In the genomic region with DNA sequence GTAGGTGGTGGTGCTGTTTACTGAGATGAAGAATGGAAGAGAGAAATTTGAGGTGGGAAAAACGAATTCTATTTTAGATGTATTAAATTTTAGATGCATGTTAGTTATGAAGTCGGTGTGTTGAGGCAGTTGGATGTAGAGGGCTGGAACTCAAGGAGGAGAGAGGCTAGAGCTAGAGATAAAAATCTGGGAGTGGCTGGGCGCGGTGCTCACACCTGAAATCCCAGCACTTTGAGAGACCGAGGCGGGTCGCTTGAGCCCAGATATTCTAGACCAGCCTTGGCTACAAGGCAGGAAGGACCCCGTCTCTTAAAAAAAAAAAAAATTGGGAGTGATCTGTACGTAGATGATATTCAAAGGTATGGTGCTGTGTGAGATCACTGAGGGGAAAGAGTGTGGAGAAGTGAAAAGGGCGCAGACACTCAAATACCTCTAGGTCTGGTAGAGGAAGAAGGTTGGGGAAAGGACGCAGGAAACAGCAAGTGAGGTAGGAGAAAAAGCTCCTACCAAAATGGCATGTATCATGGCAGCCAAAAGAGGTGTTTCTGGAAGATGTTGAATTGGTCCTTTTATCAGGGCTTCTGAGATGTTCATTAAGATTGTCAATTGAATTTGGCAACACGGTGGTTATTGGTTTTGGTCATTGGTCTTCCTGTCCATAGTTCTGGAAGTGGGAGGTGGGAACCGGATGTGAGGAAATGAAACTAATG, we compare ENCODE assay signal across 8 cellular contexts. TPM values are rescaled to one million over a fixed set of nuclear protein-coding genes. Genes with fewer than 3 reads are reported as not detected.
DNase-seq lines count a peak whose midpoint lies in the region; ATAC-seq and TF ChIP-seq lines count a peak whose summit lies in the region.

No MANE protein-coding gene starts in this region.

- POLR2A ChIA-PET in CD8-positive, alpha-beta T cell (lab: Charles Lee), result interaction anchor here (1.5 to 3.8 kb wide), 2 partner anchors 63 to 67 kb away, joined by 3 to 45 read pairs; partner anchors contain the start of gene KLHL24

- no peaks in the 10 kb centered on the region for H3K27me3 Mint-ChIP-seq in CD8-positive, alpha-beta T cell (ENCODE audit: low read depth)
- H3K27me3 Mint-ChIP-seq in chondrocyte (ENCODE audit: low read depth), result no peaks in the 10 kb centered on the region
- no peaks in the 10 kb centered on the region for H3K27me3 Mint-ChIP-seq in natural killer cell treated with Interleukin-12 subunit alpha and Interleukin-12 subunit beta and Interleukin-15 and Interleukin-18, amount 100 ng/mL, for 72 hours

- DNase-seq in CD8-positive, alpha-beta T cell, result no peak
- DNase-seq in MV-4-11 (lab: John Stamatoyannopoulos, UW), result peak; percentile 3
- no peak for DNase-seq in chondrocyte (ENCODE audit: low spot score)
- DNase-seq in natural killer cell treated with Interleukin-12 subunit alpha and Interleukin-12 subunit beta and Interleukin-15 and Interleukin-18, amount 100 ng/mL, for 72 hours (ENCODE audit: low spot score), result no peak
- DNase-seq in COR-L47 (lab: John Stamatoyannopoulos, UW), result no peak
- DNase-seq in iPS-NIHi7 (ENCODE audit: extremely low spot score), result no peak

- intact Hi-C loops in CD8-positive, alpha-beta T cell (cut with DNase I, micrococcal nuclease), result loop anchor here in 1 of 2 experiments (5.0 kb wide), 1 partner anchor 183 kb away; the partner anchor contains the start of gene PARL

- no peaks in the 10 kb centered on the region for H3K9me3 ChIP-seq in CD8-positive, alpha-beta T cell (ENCODE audit: low read length)

- H3K27me3 ChIP-seq in CD8-positive, alpha-beta T cell (ENCODE audit: insufficient read depth, low read length), result no peaks in the 10 kb centered on the region

- no peak overlapping the region for H3K27ac ChIP-seq in CD8-positive, alpha-beta T cell (ENCODE audit: low read depth, low read length)

- H3K4me3 ChIP-seq in CD8-positive, alpha-beta T cell (ENCODE audit: low read depth, low read length), result peak overlapping the region; percentile 93

- CTCF ChIA-PET in CD8-positive, alpha-beta T cell (lab: Charles Lee), result interaction anchor here (0.6 kb wide), 1 partner anchor 93 kb away, joined by 3 read pairs; no protein-coding TSS in a partner anchor

- peak overlapping the region; percentile 94 for H3K27ac Mint-ChIP-seq in CD8-positive, alpha-beta T cell
- peak overlapping the region; percentile 92 for H3K27ac Mint-ChIP-seq in chondrocyte (ENCODE audit: unreplicated experiment)
- H3K27ac Mint-ChIP-seq in natural killer cell treated with Interleukin-12 subunit alpha and Interleukin-12 subunit beta and Interleukin-15 and Interleukin-18, amount 100 ng/mL, for 72 hours, result peak overlapping the region; percentile 68 to 79

- H3K4me3 Mint-ChIP-seq in CD8-positive, alpha-beta T cell, result peak overlapping the region; percentile 99
- H3K4me3 Mint-ChIP-seq in chondrocyte (ENCODE audit: unreplicated experiment), result peak overlapping the region; percentile 83
- H3K4me3 Mint-ChIP-seq in natural killer cell treated with Interleukin-12 subunit alpha and Interleukin-12 subunit beta and Interleukin-15 and Interleukin-18, amount 100 ng/mL, for 72 hours, result peak overlapping the region; percentile 87

- H3K9me3 Mint-ChIP-seq in CD8-positive, alpha-beta T cell, result no peaks in the 10 kb centered on the region
- H3K9me3 Mint-ChIP-seq in chondrocyte (ENCODE audit: low read depth), result no peaks in the 10 kb centered on the region
- no peaks in the 10 kb centered on the region for H3K9me3 Mint-ChIP-seq in natural killer cell treated with Interleukin-12 subunit alpha and Interleukin-12 subunit beta and Interleukin-15 and Interleukin-18, amount 100 ng/mL, for 72 hours

- ATAC-seq in CD8-positive, alpha-beta T cell, result no peak
- ATAC-seq in natural killer cell treated with Interleukin-12 subunit alpha and Interleukin-12 subunit beta and Interleukin-15 and Interleukin-18, amount 100 ng/mL, for 72 hours, result no peak
- ATAC-seq in GM21737 (IDR thresholded peaks at IDR 0.05; ENCODE audit: unreplicated experiment) (no peak), GM19395 (IDR thresholded peaks at IDR 0.05; ENCODE audit: unreplicated experiment) (no peak)

- no peak for TF ChIP-seq CTCF in CD8-positive, alpha-beta T cell (IDR thresholded peaks at IDR 0.05)
- TF ChIP-seq CTCF in chondrocyte (IDR thresholded peaks at IDR 0.05), result no peak

- H3K36me3 Mint-ChIP-seq in CD8-positive, alpha-beta T cell, result peaks cover 10% of the 10 kb centered on the region
- peaks cover 4% of the 10 kb centered on the region for H3K36me3 Mint-ChIP-seq in chondrocyte (ENCODE audit: low read depth)
- peaks cover 10% of the 10 kb centered on the region for H3K36me3 Mint-ChIP-seq in natural killer cell treated with Interleukin-12 subunit alpha and Interleukin-12 subunit beta and Interleukin-15 and Interleukin-18, amount 100 ng/mL, for 72 hours

- H3K4me1 Mint-ChIP-seq in CD8-positive, alpha-beta T cell (ENCODE audit: low read depth), result peaks cover 38% of the 10 kb centered on the region
- peaks cover 51% of the 10 kb centered on the region for H3K4me1 Mint-ChIP-seq in chondrocyte (ENCODE audit: low read depth)
- peaks cover 30 to 42% of the 10 kb centered on the region in 2 donors for H3K4me1 Mint-ChIP-seq in natural killer cell treated with Interleukin-12 subunit alpha and Interleukin-12 subunit beta and Interleukin-15 and Interleukin-18, amount 100 ng/mL, for 72 hours (ENCODE audit: low read depth in 2 of 2)

- no peaks in the 10 kb centered on the region for H3K36me3 ChIP-seq in CD8-positive, alpha-beta T cell (ENCODE audit: insufficient read depth, low read length)

- peaks cover 19% of the 10 kb centered on the region for H3K4me1 ChIP-seq in CD8-positive, alpha-beta T cell (ENCODE audit: insufficient read depth, low read length)

RNA-seq across cellular contexts. Expression of gene YEATS2, which starts 1.8 kb away (rescaled TPM):
- 10 to 100 TPM; 12.1 to 12.4 TPM for total RNA-seq in CD8-positive, alpha-beta T cell
- 36.3 to 40.9 TPM (median 38.2 TPM) in 3 replicates for total RNA-seq in chondrocyte
- 10 to 100 TPM; 51.1 to 66.1 TPM for total RNA-seq in natural killer cell treated with Interleukin-12 subunit alpha and Interleukin-12 subunit beta and Interleukin-15 and Interleukin-18, amount 100 ng/mL, for 72 hours
